ENCODE assay signal across 26 cellular contexts in genomic region chr11:119782021-119782420, GRCh38. TPM values are rescaled to one million over a fixed set of nuclear protein-coding genes. Genes with fewer than 3 reads are reported as not detected.
DNase-seq lines count a peak whose midpoint lies in the region; ATAC-seq and TF ChIP-seq lines count a peak whose summit lies in the region.
"Had no signal": no experiment of that assay in that cellular context is flagged by ENCODE, and none has a peak within 500 bp of the region (broad histone marks: within the 10 kb centered on the region; RNA-seq: fewer than 3 reads in every experiment).

No MANE protein-coding gene starts in this region.

- H3K4me3 ChIP-seq in ovary = no peak overlapping the region
- H3K4me3 ChIP-seq: gastroesophageal sphincter, prostate gland, sigmoid colon, suprapubic skin, vagina had no signal

- H3K36me3 ChIP-seq in ovary = no peaks in the 10 kb centered on the region
- H3K36me3 ChIP-seq: gastroesophageal sphincter, prostate gland, sigmoid colon, suprapubic skin, vagina had no signal

- TF ChIP-seq CTCF in WTC11 (IDR thresholded peaks at IDR 0.05) (no peak), ovary (IDR thresholded peaks at IDR 0.05) (no peak)

- peaks cover 16% of the 10 kb centered on the region for H3K4me1 Mint-ChIP-seq in WTC11
- no peaks in the 10 kb centered on the region for H3K4me1 Mint-ChIP-seq in activated T-cell treated with anti-CD3 and anti-CD28 coated beads, Interleukin-2, amount 50 U/mL, for 72 hours (ENCODE audit: low read depth)
- H3K4me1 Mint-ChIP-seq: activated naive CD8-positive, alpha-beta T cell treated with anti-CD3 and anti-CD28 coated beads for 36 hours had no signal

- no peaks in the 10 kb centered on the region for H3K9me3 Mint-ChIP-seq in WTC11
- H3K9me3 Mint-ChIP-seq in activated T-cell treated with anti-CD3 and anti-CD28 coated beads, Interleukin-2, amount 50 U/mL, for 72 hours = no peaks in the 10 kb centered on the region
- H3K9me3 Mint-ChIP-seq: activated naive CD8-positive, alpha-beta T cell treated with anti-CD3 and anti-CD28 coated beads for 36 hours; CD4-positive, alpha-beta T cell; T-helper 1 cell treated with Interleukin-12 subunit alpha and Interleukin-12 subunit beta and Interleukin-4 antibody, amounts not matched to agents 30 μg/mL and 1 μg/mL, for 36 hours had no signal

- WGBS in ovary, 3 donors = 70 to 74% (median 70%) methylated on average over 14 of the region's 14 CpGs

- H3K27ac ChIP-seq in ovary = no peak overlapping the region
- H3K27ac ChIP-seq: 22Rv1, gastroesophageal sphincter, prostate gland, sigmoid colon, suprapubic skin, vagina had no signal

- H3K27me3 ChIP-seq in ovary = no peaks in the 10 kb centered on the region
- H3K27me3 ChIP-seq: vagina had no signal

- DNase-seq in NCI-H146 (lab: John Stamatoyannopoulos, UW) (peak; percentile 33), NCI-H146 treated with DMSO at 0.1 percent for 48 hours (lab: John Stamatoyannopoulos, UW; ENCODE audit: unreplicated experiment) (no peak), WTC11 (ENCODE audit: low spot score) (peak; percentile 44), iPS-NIHi7 (ENCODE audit: extremely low spot score) (peak; percentile 65), posterior vena cava (ENCODE audit: low spot score) (peak; percentile 38), ovary (no peak)
- no peak for DNase-seq in activated T-cell treated with anti-CD3 and anti-CD28 coated beads, Interleukin-2, amount 50 U/mL, for 72 hours
- DNase-seq: activated CD8-positive, alpha-beta T cell treated with anti-CD3 and anti-CD28 coated beads, Interleukin-2, amount 10 ng/mL, durations not matched to agents 7 days and 5 days; activated effector memory CD4-positive, alpha-beta T cell treated with anti-CD3 and anti-CD28 coated beads, Interleukin-2, amount 50 U/mL, for 16 hours; activated naive CD8-positive, alpha-beta T cell treated with anti-CD3 and anti-CD28 coated beads for 36 hours; activated T-cell treated with anti-CD3 and anti-CD28 coated beads for 4 hours; CD4-positive, alpha-beta T cell; dermis blood vessel endothelial cell; KBM-7; kidney glomerular epithelial cell; NCI-H1105; NCI-H2029; sigmoid colon; stimulated activated naive CD4-positive, alpha-beta T cell had no signal

- intact Hi-C loops in posterior vena cava (cut with DNase I) (no loop called here), ovary (cut with DNase I) (no loop called here)

- no peak overlapping the region for H3K4me3 Mint-ChIP-seq in WTC11
- H3K4me3 Mint-ChIP-seq in activated T-cell treated with anti-CD3 and anti-CD28 coated beads, Interleukin-2, amount 50 U/mL, for 72 hours = no peak overlapping the region
- H3K4me3 Mint-ChIP-seq: activated CD8-positive, alpha-beta T cell treated with anti-CD3 and anti-CD28 coated beads, Interleukin-2, amount 10 ng/mL, durations not matched to agents 7 days and 5 days; activated naive CD8-positive, alpha-beta T cell treated with anti-CD3 and anti-CD28 coated beads for 36 hours; CD4-positive, alpha-beta T cell; T-helper 1 cell treated with Interleukin-12 subunit alpha and Interleukin-12 subunit beta and Interleukin-4 antibody, amounts not matched to agents 30 μg/mL and 1 μg/mL, for 36 hours had no signal

- POLR2A ChIA-PET in WTC11 (lab: Charles Lee) = no interaction called here

- H3K4me1 ChIP-seq in ovary (ENCODE audit: insufficient read depth) = peaks cover 5% of the 10 kb centered on the region
- H3K4me1 ChIP-seq: prostate gland, sigmoid colon, suprapubic skin, vagina had no signal

- no peaks in the 10 kb centered on the region for H3K36me3 Mint-ChIP-seq in WTC11
- no peaks in the 10 kb centered on the region for H3K36me3 Mint-ChIP-seq in activated T-cell treated with anti-CD3 and anti-CD28 coated beads, Interleukin-2, amount 50 U/mL, for 72 hours (ENCODE audit: insufficient read depth in 2 of 2)
- H3K36me3 Mint-ChIP-seq: activated naive CD8-positive, alpha-beta T cell treated with anti-CD3 and anti-CD28 coated beads for 36 hours had no signal

- no peaks in the 10 kb centered on the region; the same call in 1 of the 2 replicates for H3K27me3 Mint-ChIP-seq in WTC11 (ENCODE audit: low read depth)
- peaks cover 13% of the 10 kb centered on the region for H3K27me3 Mint-ChIP-seq in activated T-cell treated with anti-CD3 and anti-CD28 coated beads, Interleukin-2, amount 50 U/mL, for 72 hours (ENCODE audit: low read depth)

- no peaks in the 10 kb centered on the region for H3K9me3 ChIP-seq in ovary
- H3K9me3 ChIP-seq: prostate gland, suprapubic skin, vagina had no signal

- no peak overlapping the region; the same call in 1 of the 2 replicates for H3K27ac Mint-ChIP-seq in WTC11
- H3K27ac Mint-ChIP-seq in activated T-cell treated with anti-CD3 and anti-CD28 coated beads, Interleukin-2, amount 50 U/mL, for 72 hours = no peak overlapping the region
- H3K27ac Mint-ChIP-seq: activated CD8-positive, alpha-beta T cell treated with anti-CD3 and anti-CD28 coated beads, Interleukin-2, amount 10 ng/mL, durations not matched to agents 7 days and 5 days; activated naive CD8-positive, alpha-beta T cell treated with anti-CD3 and anti-CD28 coated beads for 36 hours; CD4-positive, alpha-beta T cell; T-helper 1 cell treated with Interleukin-12 subunit alpha and Interleukin-12 subunit beta and Interleukin-4 antibody, amounts not matched to agents 30 μg/mL and 1 μg/mL, for 36 hours had no signal

- TF ChIP-seq POLR2A in ovary (IDR thresholded peaks at IDR 0.05) = no peak

- CTCF ChIA-PET in WTC11 (lab: Charles Lee) = interaction anchor here (1.1 to 1.8 kb wide), 3 partner anchors 52 to 444 kb away, joined by 3 to 8 read pairs (median 4); no protein-coding TSS in a partner anchor

- ATAC-seq in WTC11 (peak; percentile 79), GM19455 (IDR thresholded peaks at IDR 0.05; ENCODE audit: unreplicated experiment) (no peak)
- no peak for ATAC-seq in activated T-cell treated with anti-CD3 and anti-CD28 coated beads, Interleukin-2, amount 50 U/mL, for 72 hours (replicated peaks in 1 of 2)
- ATAC-seq: activated CD8-positive, alpha-beta T cell treated with anti-CD3 and anti-CD28 coated beads, Interleukin-2, amount 10 ng/mL, durations not matched to agents 7 days and 5 days; gastroesophageal sphincter had no signal

- TF ChIP-seq EP300 in ovary (IDR thresholded peaks at IDR 0.05) = no peak

TF ChIP-seq in WTC11, 78 proteins besides CTCF, POLR2A, EP300 and RAD21:
- TF ChIP-seq SMAD4 (CRISPR knock-in tag; IDR thresholded peaks at IDR 0.05) (no peak), SMAD3 (CRISPR knock-in tag; IDR thresholded peaks at IDR 0.05; ENCODE audit: borderline replicate concordance) (no peak), IRF1 (CRISPR knock-in tag; IDR thresholded peaks at IDR 0.05) (no peak), RELA (CRISPR knock-in tag; IDR thresholded peaks at IDR 0.05; ENCODE audit: borderline replicate concordance) (no peak), CREB1 (CRISPR knock-in tag; IDR thresholded peaks at IDR 0.05) (no peak), IRF2 (CRISPR knock-in tag; IDR thresholded peaks at IDR 0.05; ENCODE audit: borderline replicate concordance, low read depth) (no peak), FOXK1 (CRISPR knock-in tag; IDR thresholded peaks at IDR 0.05) (no peak), HMGXB4 (CRISPR knock-in tag; IDR thresholded peaks at IDR 0.05) (no peak), HMGA2 (CRISPR knock-in tag; IDR thresholded peaks at IDR 0.05) (no peak), ZNF416 (CRISPR knock-in tag; IDR thresholded peaks at IDR 0.05) (no peak)

RNA-seq across cellular contexts. Expression of gene NECTIN1, which starts 53.0 kb away (rescaled TPM):
- 68.4 to 86.2 TPM (median 69.5 TPM) in 3 replicates for total RNA-seq in WTC11 (2021)
- total RNA-seq in posterior vena cava = 10 to 100 TPM; 10.6 to 11.4 TPM
- total RNA-seq in ovary = 10 to 100 TPM in 1 of 7 donors, 1 to 10 TPM in 6; 1.5 to 12.1 (median 6.3) TPM
- polyA plus RNA-seq in ovary = 1 to 10 TPM; 3.8 to 4.2 TPM
- total RNA-seq in activated T-cell treated with anti-CD3 and anti-CD28 coated beads, Interleukin-2, amount 50 U/mL, for 72 hours = 1 to 10 TPM; 1.5 to 2.6 TPM

Comparison
In these comparisons a context has a peak if more than half of its experiments do, and no peak if none do; other contexts are left out.
1. DNase-seq: peak in NCI-H146 (single experiment), WTC11 (single experiment), iPS-NIHi7 (single experiment) and posterior vena cava (single experiment); none in NCI-H146 treated with DMSO at 0.1 percent for 48 hours (single experiment), ovary (0 of 5) and activated T-cell treated with anti-CD3 and anti-CD28 coated beads, Interleukin-2, amount 50 U/mL, for 72 hours (0 of 2).